20 cellular contexts compared by ENCODE assay signal in genomic region chr11:64641596-64642417, GRCh38. TPM values are rescaled to one million over a fixed set of nuclear protein-coding genes. Genes with fewer than 3 reads are reported as not detected.
DNase-seq lines count a peak whose midpoint lies in the region; ATAC-seq and TF ChIP-seq lines count a peak whose summit lies in the region.
"Had no signal": no experiment of that assay in that cellular context is flagged by ENCODE, and none has a peak within 500 bp of the region (broad histone marks: within the 10 kb centered on the region; RNA-seq: fewer than 3 reads in every experiment).

No MANE protein-coding gene starts in this region.

- peak overlapping the region; percentile 79 for H3K9ac ChIP-seq in Loucy (ENCODE audit: low read depth, low read length, poor library complexity, severe bottlenecking)
- no peak overlapping the region for H3K9ac ChIP-seq in rectal smooth muscle tissue (ENCODE audit: low read length)
- H3K9ac ChIP-seq: parathyroid adenoma had no signal

- intact Hi-C loops in naive thymus-derived CD4-positive, alpha-beta T cell (cut with micrococcal nuclease) = no loop called here
- intact Hi-C loops in adrenal gland (cut with DNase I) = no loop called here

- no CpG with 5 or more reads among the region's 11 CpGs for WGBS in iPS DF 6.9 (ENCODE audit: insufficient coverage, insufficient read length)
- WGBS in adrenal gland, 4 donors = 47 to 53% (median 49%) methylated on average over 10 to 11 of the region's 11 CpGs

- POLR2A ChIA-PET in naive thymus-derived CD4-positive, alpha-beta T cell (lab: Charles Lee) = no interaction called here

- H3K4me1 ChIP-seq in GM23338 (ENCODE audit: insufficient read depth) = peaks cover 27% of the 10 kb centered on the region
- peaks cover 82% of the 10 kb centered on the region for H3K4me1 ChIP-seq in Loucy (ENCODE audit: insufficient read depth, low read length, poor library complexity, severe bottlenecking)
- peaks cover 9% of the 10 kb centered on the region for H3K4me1 ChIP-seq in iPS DF 6.9 (ENCODE audit: control insufficient read depth, insufficient read depth, low read length)
- H3K4me1 ChIP-seq in rectal smooth muscle tissue (ENCODE audit: control insufficient read depth, insufficient read depth, low read length) = peaks cover 4% of the 10 kb centered on the region
- no peaks in the 10 kb centered on the region for H3K4me1 ChIP-seq in naive thymus-derived CD4-positive, alpha-beta T cell (ENCODE audit: control insufficient read depth in 2 of 2, insufficient read depth in 2 of 2, low read length in 2 of 2)
- no peaks in the 10 kb centered on the region for H3K4me1 ChIP-seq in adrenal gland (replicated peaks in 1 of 2)
- H3K4me1 ChIP-seq: parathyroid adenoma had no signal

- peaks cover 32% of the 10 kb centered on the region for H3K4me1 Mint-ChIP-seq in GM23338
- H3K4me1 Mint-ChIP-seq in naive thymus-derived CD4-positive, alpha-beta T cell = peaks cover 0 to 6% (median 0%) of the 10 kb centered on the region in 7 donors

- H3K27me3 ChIP-seq in GM23338 (ENCODE audit: insufficient read depth) (peaks cover 82% of the 10 kb centered on the region), Loucy (ENCODE audit: insufficient read depth, low read length, poor library complexity, severe bottlenecking) (no peaks in the 10 kb centered on the region), iPS DF 6.9 (ENCODE audit: control insufficient read depth, insufficient read depth, low read length) (peaks cover 44% of the 10 kb centered on the region), rectal smooth muscle tissue (ENCODE audit: control insufficient read depth, insufficient read depth, low read length) (peaks cover 11% of the 10 kb centered on the region), adrenal gland (peaks cover 14% of the 10 kb centered on the region)
- peaks cover 0 to 14% of the 10 kb centered on the region in 2 donors for H3K27me3 ChIP-seq in naive thymus-derived CD4-positive, alpha-beta T cell (ENCODE audit: control insufficient read depth in 2 of 2, insufficient read depth in 2 of 2, low read length in 2 of 2)

- TF ChIP-seq POLR2A in adrenal gland (IDR thresholded peaks at IDR 0.05) = no peak

- peak overlapping the region; percentile 77 for H3K4me3 ChIP-seq in GM23338
- peak overlapping the region; percentile 77 for H3K4me3 ChIP-seq in Loucy (ENCODE audit: low read length, poor library complexity, severe bottlenecking)
- peak overlapping the region; percentile 41; the same call in 1 of the 2 replicates for H3K4me3 ChIP-seq in iPS DF 6.9 (ENCODE audit: low read length)
- peak overlapping the region; percentile 61 for H3K4me3 ChIP-seq in rectal smooth muscle tissue (ENCODE audit: low read length)
- H3K4me3 ChIP-seq in naive thymus-derived CD4-positive, alpha-beta T cell (ENCODE audit: low read length) = no peak overlapping the region
- peak overlapping the region in 1 of 4 donors; percentile 48 for H3K4me3 ChIP-seq in adrenal gland

- H4K20me1 ChIP-seq in GM23338 (replicated peaks; ENCODE audit: insufficient read depth) (no peaks in the 10 kb centered on the region; the same call in 1 of the 2 replicates), Loucy (ENCODE audit: insufficient read depth, low read length, poor library complexity, severe bottlenecking) (peaks cover 50% of the 10 kb centered on the region)

- no peak overlapping the region for H3K27ac Mint-ChIP-seq in GM23338
- no peak overlapping the region for H3K27ac Mint-ChIP-seq in naive thymus-derived CD4-positive, alpha-beta T cell

- no peaks in the 10 kb centered on the region for H3K9me2 ChIP-seq in GM23338 (ENCODE audit: insufficient read depth)
- no peaks in the 10 kb centered on the region for H3K9me2 ChIP-seq in Loucy (replicated peaks; ENCODE audit: low read depth, low read length)

- no peaks in the 10 kb centered on the region for H3K9me3 Mint-ChIP-seq in GM23338
- H3K9me3 Mint-ChIP-seq in naive thymus-derived CD4-positive, alpha-beta T cell = no peaks in the 10 kb centered on the region

- H3K79me2 ChIP-seq in GM23338 (replicated peaks; ENCODE audit: insufficient read depth) (no peaks in the 10 kb centered on the region), Loucy (ENCODE audit: insufficient read depth, low read length) (peaks cover 68% of the 10 kb centered on the region)
- H3K79me2 ChIP-seq: parathyroid adenoma had no signal

- peaks cover 24% of the 10 kb centered on the region for H3K27me3 Mint-ChIP-seq in GM23338 (ENCODE audit: insufficient read depth, low read depth, poor library complexity)
- peaks cover 23 to 35% (median 29%) of the 10 kb centered on the region in 5 donors for H3K27me3 Mint-ChIP-seq in naive thymus-derived CD4-positive, alpha-beta T cell

- CTCF ChIA-PET in naive thymus-derived CD4-positive, alpha-beta T cell (lab: Charles Lee) = no interaction called here

- no peak overlapping the region for H3K27ac ChIP-seq in GM23338 (ENCODE audit: low read depth)
- no peak overlapping the region for H3K27ac ChIP-seq in iPS DF 6.9 (ENCODE audit: low read length)
- H3K27ac ChIP-seq in rectal smooth muscle tissue (ENCODE audit: low read depth, low read length) = peak overlapping the region; percentile 44
- no peak overlapping the region for H3K27ac ChIP-seq in naive thymus-derived CD4-positive, alpha-beta T cell (ENCODE audit: low read depth, low read length)
- peak overlapping the region in 1 of 5 donors; percentile 47 for H3K27ac ChIP-seq in adrenal gland
- H3K27ac ChIP-seq: parathyroid adenoma had no signal

- H3K36me3 ChIP-seq in GM23338 (ENCODE audit: insufficient read depth) = no peaks in the 10 kb centered on the region
- no peaks in the 10 kb centered on the region for H3K36me3 ChIP-seq in Loucy (ENCODE audit: insufficient read depth, low read length)
- H3K36me3 ChIP-seq in iPS DF 6.9 (ENCODE audit: control insufficient read depth, insufficient read depth, low read length) = no peaks in the 10 kb centered on the region
- H3K36me3 ChIP-seq in rectal smooth muscle tissue (ENCODE audit: control insufficient read depth, insufficient read depth, low read length) = no peaks in the 10 kb centered on the region
- H3K36me3 ChIP-seq in naive thymus-derived CD4-positive, alpha-beta T cell (ENCODE audit: control insufficient read depth in 2 of 3, insufficient read depth in 3 of 3, low read length in 3 of 3) = no peaks in the 10 kb centered on the region
- H3K36me3 ChIP-seq in adrenal gland (replicated peaks in 1 of 2) = no peaks in the 10 kb centered on the region

- H3F3A ChIP-seq in GM23338 (replicated peaks; ENCODE audit: low read depth) (0 out of 2 replicates have a peak, but pooled peaks cover 3% of the 10 kb centered on the region), Loucy (ENCODE audit: low read depth) (no peaks in the 10 kb centered on the region; the same call in 1 of the 2 replicates)

- H2AFZ ChIP-seq in GM23338 (no peak overlapping the region), Loucy (ENCODE audit: low read length) (no peak overlapping the region)
- H2AFZ ChIP-seq: parathyroid adenoma had no signal

- no peaks in the 10 kb centered on the region for H3K36me3 Mint-ChIP-seq in GM23338 (ENCODE audit: low read depth)
- H3K36me3 Mint-ChIP-seq in naive thymus-derived CD4-positive, alpha-beta T cell = no peaks in the 10 kb centered on the region

- H3K4me3 Mint-ChIP-seq in GM23338 = no peak overlapping the region
- H3K4me3 Mint-ChIP-seq in naive thymus-derived CD4-positive, alpha-beta T cell = no peak overlapping the region

- no peaks in the 10 kb centered on the region for H3K9me3 ChIP-seq in Loucy (ENCODE audit: insufficient read depth, low read depth, low read length)
- H3K9me3 ChIP-seq in iPS DF 6.9 (ENCODE audit: control insufficient read depth, insufficient read depth, low read length) = no peaks in the 10 kb centered on the region
- H3K9me3 ChIP-seq in naive thymus-derived CD4-positive, alpha-beta T cell (ENCODE audit: control insufficient read depth in 2 of 3, low read length in 3 of 3) = no peaks in the 10 kb centered on the region
- H3K9me3 ChIP-seq in adrenal gland (replicated peaks in 1 of 3) = no peaks in the 10 kb centered on the region

- DNase-seq in GM23338 (ENCODE audit: low spot score) = no peak
- DNase-seq in iPS DF 6.9 (ENCODE audit: low read depth, low spot score) = no peak
- DNase-seq in naive thymus-derived CD4-positive, alpha-beta T cell = no peak
- DNase-seq in NCI-H2227 (lab: John Stamatoyannopoulos, UW; ENCODE audit: unreplicated experiment) = no peak
- DNase-seq in adrenal gland = no peak
- DNase-seq: activated effector memory CD4-positive, alpha-beta T cell treated with anti-CD3 and anti-CD28 coated beads, Interleukin-2, amount 50 U/mL, for 16 hours; AML-193; Calu3; NCI-H1105 treated with DMSO at 0.1 percent for 48 hours; NCI-H2171 treated with DMSO at 0.1 percent for 48 hours; NCI-H774; stimulated activated CD4-positive, alpha-beta T cell treated with anti-CD3 and anti-CD28 coated beads, Interleukin-2, amount 100 ng/mL, for 48 hours had no signal

- H3K4me2 ChIP-seq in GM23338 = peak overlapping the region; percentile 86
- peak overlapping the region; percentile 96 for H3K4me2 ChIP-seq in Loucy (ENCODE audit: low read depth, low read length, poor library complexity, severe bottlenecking)

- TF ChIP-seq CTCF in GM23338 (conservative IDR thresholded peaks at IDR 0.05; ENCODE audit: low read depth in 2 of 2) (no peak), Loucy (conservative IDR thresholded peaks at IDR 0.05; ENCODE audit: low read length) (no peak), adrenal gland (IDR thresholded peaks at IDR 0.05) (no peak)

- ATAC-seq in GM23338 = no peak
- ATAC-seq in GM18517 (IDR thresholded peaks at IDR 0.05; ENCODE audit: unreplicated experiment) = no peak
- no peak for ATAC-seq in naive thymus-derived CD4-positive, alpha-beta T cell
- ATAC-seq: left lobe of liver had no signal

TF ChIP-seq in GM23338, 12 proteins besides CTCF, POLR2A, EP300 and RAD21:
- TF ChIP-seq EZH2 (IDR thresholded peaks at IDR 0.05; ENCODE audit: low read depth, unreplicated experiment) (peak; percentile 75), EZH2phosphoT487 (IDR thresholded peaks at IDR 0.05; ENCODE audit: unreplicated experiment) (no peak)

RNA-seq across cellular contexts. Expression of gene SLC22A12, which starts 50.8 kb away (rescaled TPM):
- total RNA-seq in GM23338 (2014; rRNA removed; shearing (Covaris generic)) = not detected in 2 replicates
- not detected in 2 replicates for polyA plus RNA-seq in GM23338 (2016; fragmentation: Nextera tagmentation; extraction: Ambion mirVana)
- total RNA-seq in naive thymus-derived CD4-positive, alpha-beta T cell = not detected
- not detected for polyA plus RNA-seq in naive thymus-derived CD4-positive, alpha-beta T cell
- not detected for total RNA-seq in adrenal gland
- polyA plus RNA-seq in adrenal gland = not detected
- total RNA-seq: Calu3, chondrocyte, left lobe of liver, LHCN-M2, mucosa of gallbladder had no signal
